8 cellular contexts compared by ENCODE assay signal in the genomic region with DNA sequence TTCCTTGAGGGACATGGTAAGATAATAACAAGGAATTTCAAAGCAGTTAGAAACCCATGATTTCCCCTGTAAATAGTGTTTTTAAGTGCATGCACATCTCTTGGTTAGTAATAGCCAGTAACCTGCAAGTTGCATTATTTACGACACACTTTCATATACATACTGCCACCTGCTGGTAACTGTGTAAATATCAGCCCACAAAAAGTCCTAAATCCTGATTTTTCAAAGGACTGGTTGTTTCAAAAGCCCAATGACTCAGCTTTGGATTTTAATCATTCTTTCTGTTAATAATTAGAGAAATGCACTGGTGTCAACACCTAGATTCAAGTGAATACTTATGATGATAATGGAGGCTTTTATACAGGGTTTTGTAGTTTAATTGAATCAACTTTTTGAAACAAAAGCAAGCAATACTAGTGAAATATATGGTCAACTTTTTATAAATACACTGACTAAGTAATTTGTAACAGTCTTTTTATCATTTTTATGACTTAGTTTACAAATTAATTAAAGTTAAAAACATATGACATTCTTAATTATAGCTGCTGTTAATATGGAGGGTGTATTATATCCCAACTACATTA.
DNase-seq lines count a peak whose midpoint lies in the region; ATAC-seq and TF ChIP-seq lines count a peak whose summit lies in the region.

No MANE protein-coding gene starts in this region.

- POLR2A ChIA-PET in AG04449 (lab: Yijun Ruan, JAX): no interaction called here

- TF ChIP-seq CTCF in AG04449 (IDR thresholded peaks at IDR 0.05; ENCODE audit: insufficient read depth, low read length, missing control alignments) (peak; percentile 59), GM12872 (IDR thresholded peaks at IDR 0.05; ENCODE audit: insufficient read depth, low read depth, low read length) (peak; percentile 61), fibroblast of villous mesenchyme (IDR thresholded peaks at IDR 0.05; ENCODE audit: insufficient read depth, low read depth, low read length) (peak; percentile 65)

- peak; percentile 49 for DNase-seq in AG04449 (ENCODE audit: low read depth, low spot score)
- DNase-seq in NCI-H1048 (lab: John Stamatoyannopoulos, UW): peak; percentile 46
- peak; percentile 36 for DNase-seq in SKM-1 (lab: John Stamatoyannopoulos, UW; ENCODE audit: unreplicated experiment)
- DNase-seq in fibroblast of villous mesenchyme (ENCODE audit: low read depth): peak; percentile 72
- peak; percentile 62 for DNase-seq in retina
- DNase-seq in 8988T: no peak

- no peak overlapping the region for H3K4me3 ChIP-seq in AG04449 (ENCODE audit: low read depth, low read length)
- H3K4me3 ChIP-seq in fibroblast of villous mesenchyme (ENCODE audit: low read depth, low read length): no peak overlapping the region

- CTCF ChIA-PET in AG04449 (lab: Yijun Ruan, JAX): interaction anchor here (0.5 to 5.3 kb wide), 37 partner anchors 8 to 1618 kb away, joined by 3 to 50 read pairs (median 4); a partner anchor contains a TSS

- peak; percentile 67 for ATAC-seq in HG02610 (IDR thresholded peaks at IDR 0.05; ENCODE audit: unreplicated experiment)
